21 cellular contexts compared by ENCODE assay signal in genomic region chr4:123940604-123941003, GRCh38.
DNase-seq lines count a peak whose midpoint lies in the region; ATAC-seq and TF ChIP-seq lines count a peak whose summit lies in the region.
"Had no signal": no experiment of that assay in that cellular context is flagged by ENCODE, and none has a peak within 500 bp of the region (broad histone marks: within the 10 kb centered on the region; RNA-seq: fewer than 3 reads in every experiment).

No MANE protein-coding gene starts in this region.

- H3K9me3 Mint-ChIP-seq in activated naive CD4-positive, alpha-beta T cell treated with anti-CD3 and anti-CD28 coated beads for 36 hours = no peaks in the 10 kb centered on the region
- H3K9me3 Mint-ChIP-seq: CD4-positive, alpha-beta memory T cell had no signal

- no peak overlapping the region for H3K27ac Mint-ChIP-seq in activated naive CD4-positive, alpha-beta T cell treated with anti-CD3 and anti-CD28 coated beads for 36 hours
- H3K27ac Mint-ChIP-seq: CD14-positive monocyte; CD4-positive, alpha-beta memory T cell; CD4-positive, CD25-positive, alpha-beta regulatory T cell; CD8-positive, alpha-beta memory T cell had no signal

- ATAC-seq in SK-N-SH treated with all-trans-retinoic acid at 6 μM for 48 hours = no peak
- no peak for ATAC-seq in GM18498 (IDR thresholded peaks at IDR 0.05; ENCODE audit: unreplicated experiment)
- ATAC-seq: GM12878 had no signal

- H3K4me3 Mint-ChIP-seq in activated naive CD4-positive, alpha-beta T cell treated with anti-CD3 and anti-CD28 coated beads for 36 hours = no peak overlapping the region
- H3K4me3 Mint-ChIP-seq: CD14-positive monocyte; CD4-positive, alpha-beta memory T cell; CD4-positive, CD25-positive, alpha-beta regulatory T cell; CD8-positive, alpha-beta memory T cell had no signal

- CTCF ChIA-PET in activated naive CD4-positive, alpha-beta T cell treated with anti-CD3 and anti-CD28 coated beads for 36 hours (lab: Charles Lee) = interaction anchor here (0.8 to 1.0 kb wide), 2 partner anchors 23 to 840 kb away, joined by 3 read pairs; no protein-coding TSS in a partner anchor

- peak; percentile 14 for DNase-seq in SK-N-DZ (ENCODE audit: low spot score)
- DNase-seq in activated naive CD4-positive, alpha-beta T cell treated with anti-CD3 and anti-CD28 coated beads for 36 hours = no peak
- no peak for DNase-seq in activated CD4-positive, alpha-beta T cell treated with anti-CD3 and anti-CD28 coated beads, Interleukin-2, amount 50 U/mL, for 1 hour
- DNase-seq: 8988T; ACHN; BE2C; C1 segment of cervical spinal cord; CD4-positive, alpha-beta memory T cell; CD4-positive, CD25-positive, alpha-beta regulatory T cell; CD8-positive, alpha-beta memory T cell; COR-L47; DMS 273 treated with DMSO at 0.1 percent for 48 hours; DMS153; DMS53; DMS79; DND-41; GDM1 had no signal

- no peaks in the 10 kb centered on the region for H3K4me1 Mint-ChIP-seq in activated naive CD4-positive, alpha-beta T cell treated with anti-CD3 and anti-CD28 coated beads for 36 hours (ENCODE audit: low read depth)
- H3K4me1 Mint-ChIP-seq: CD14-positive monocyte; CD4-positive, alpha-beta memory T cell; CD4-positive, CD25-positive, alpha-beta regulatory T cell; CD8-positive, alpha-beta memory T cell had no signal

- intact Hi-C loops in activated naive CD4-positive, alpha-beta T cell treated with anti-CD3 and anti-CD28 coated beads for 36 hours (cut with micrococcal nuclease) = no loop called here

- H3K36me3 Mint-ChIP-seq in activated naive CD4-positive, alpha-beta T cell treated with anti-CD3 and anti-CD28 coated beads for 36 hours (ENCODE audit: low read depth) = no peaks in the 10 kb centered on the region
- H3K36me3 Mint-ChIP-seq: CD14-positive monocyte; CD4-positive, alpha-beta memory T cell; CD4-positive, CD25-positive, alpha-beta regulatory T cell; CD8-positive, alpha-beta memory T cell had no signal

- H3K27me3 Mint-ChIP-seq in activated naive CD4-positive, alpha-beta T cell treated with anti-CD3 and anti-CD28 coated beads for 36 hours (ENCODE audit: low read depth) = no peaks in the 10 kb centered on the region
- H3K27me3 Mint-ChIP-seq: CD4-positive, alpha-beta memory T cell; CD4-positive, CD25-positive, alpha-beta regulatory T cell; CD8-positive, alpha-beta memory T cell had no signal

TF ChIP-seq in SK-N-SH treated with all-trans-retinoic acid at 6 μM for 48 hours, 23 proteins besides CTCF, POLR2A, EP300 and RAD21:
- peak; percentile 92 for TF ChIP-seq TCF4 (CRISPR knock-in tag; IDR thresholded peaks at IDR 0.05; ENCODE audit: borderline replicate concordance)
- TF ChIP-seq TOX (CRISPR knock-in tag; IDR thresholded peaks at IDR 0.05; ENCODE audit: borderline replicate concordance) = no peak
- TF ChIP-seq CSDC2 (CRISPR knock-in tag; IDR thresholded peaks at IDR 0.05) = no peak
- TF ChIP-seq, protein P1, sequence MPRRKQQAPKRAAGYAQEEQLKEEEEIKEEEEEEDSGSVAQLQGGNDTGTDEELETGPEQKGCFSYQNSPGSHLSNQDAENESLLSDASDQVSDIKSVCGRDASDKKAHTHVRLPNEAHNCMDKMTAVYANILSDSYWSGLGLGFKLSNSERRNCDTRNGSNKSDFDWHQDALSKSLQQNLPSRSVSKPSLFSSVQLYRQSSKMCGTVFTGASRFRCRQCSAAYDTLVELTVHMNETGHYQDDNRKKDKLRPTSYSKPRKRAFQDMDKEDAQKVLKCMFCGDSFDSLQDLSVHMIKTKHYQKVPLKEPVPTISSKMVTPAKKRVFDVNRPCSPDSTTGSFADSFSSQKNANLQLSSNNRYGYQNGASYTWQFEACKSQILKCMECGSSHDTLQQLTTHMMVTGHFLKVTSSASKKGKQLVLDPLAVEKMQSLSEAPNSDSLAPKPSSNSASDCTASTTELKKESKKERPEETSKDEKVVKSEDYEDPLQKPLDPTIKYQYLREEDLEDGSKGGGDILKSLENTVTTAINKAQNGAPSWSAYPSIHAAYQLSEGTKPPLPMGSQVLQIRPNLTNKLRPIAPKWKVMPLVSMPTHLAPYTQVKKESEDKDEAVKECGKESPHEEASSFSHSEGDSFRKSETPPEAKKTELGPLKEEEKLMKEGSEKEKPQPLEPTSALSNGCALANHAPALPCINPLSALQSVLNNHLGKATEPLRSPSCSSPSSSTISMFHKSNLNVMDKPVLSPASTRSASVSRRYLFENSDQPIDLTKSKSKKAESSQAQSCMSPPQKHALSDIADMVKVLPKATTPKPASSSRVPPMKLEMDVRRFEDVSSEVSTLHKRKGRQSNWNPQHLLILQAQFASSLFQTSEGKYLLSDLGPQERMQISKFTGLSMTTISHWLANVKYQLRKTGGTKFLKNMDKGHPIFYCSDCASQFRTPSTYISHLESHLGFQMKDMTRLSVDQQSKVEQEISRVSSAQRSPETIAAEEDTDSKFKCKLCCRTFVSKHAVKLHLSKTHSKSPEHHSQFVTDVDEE (CRISPR knock-in tag; IDR thresholded peaks at IDR 0.05) = peak; percentile 55; the same call in 1 of the 2 replicates
- no peak for TF ChIP-seq ZNF70 (CRISPR knock-in tag; IDR thresholded peaks at IDR 0.05)
- TF ChIP-seq, protein P2, sequence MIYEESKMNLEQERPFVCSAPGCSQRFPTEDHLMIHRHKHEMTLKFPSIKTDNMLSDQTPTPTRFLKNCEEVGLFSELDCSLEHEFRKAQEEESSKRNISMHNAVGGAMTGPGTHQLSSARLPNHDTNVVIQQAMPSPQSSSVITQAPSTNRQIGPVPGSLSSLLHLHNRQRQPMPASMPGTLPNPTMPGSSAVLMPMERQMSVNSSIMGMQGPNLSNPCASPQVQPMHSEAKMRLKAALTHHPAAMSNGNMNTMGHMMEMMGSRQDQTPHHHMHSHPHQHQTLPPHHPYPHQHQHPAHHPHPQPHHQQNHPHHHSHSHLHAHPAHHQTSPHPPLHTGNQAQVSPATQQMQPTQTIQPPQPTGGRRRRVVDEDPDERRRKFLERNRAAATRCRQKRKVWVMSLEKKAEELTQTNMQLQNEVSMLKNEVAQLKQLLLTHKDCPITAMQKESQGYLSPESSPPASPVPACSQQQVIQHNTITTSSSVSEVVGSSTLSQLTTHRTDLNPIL (CRISPR knock-in tag; IDR thresholded peaks at IDR 0.05; ENCODE audit: low read depth) = no peak
- no peak for TF ChIP-seq ISL1 (CRISPR knock-in tag; IDR thresholded peaks at IDR 0.05)
